1 cellular context compared by ENCODE assay signal in the genomic region with DNA sequence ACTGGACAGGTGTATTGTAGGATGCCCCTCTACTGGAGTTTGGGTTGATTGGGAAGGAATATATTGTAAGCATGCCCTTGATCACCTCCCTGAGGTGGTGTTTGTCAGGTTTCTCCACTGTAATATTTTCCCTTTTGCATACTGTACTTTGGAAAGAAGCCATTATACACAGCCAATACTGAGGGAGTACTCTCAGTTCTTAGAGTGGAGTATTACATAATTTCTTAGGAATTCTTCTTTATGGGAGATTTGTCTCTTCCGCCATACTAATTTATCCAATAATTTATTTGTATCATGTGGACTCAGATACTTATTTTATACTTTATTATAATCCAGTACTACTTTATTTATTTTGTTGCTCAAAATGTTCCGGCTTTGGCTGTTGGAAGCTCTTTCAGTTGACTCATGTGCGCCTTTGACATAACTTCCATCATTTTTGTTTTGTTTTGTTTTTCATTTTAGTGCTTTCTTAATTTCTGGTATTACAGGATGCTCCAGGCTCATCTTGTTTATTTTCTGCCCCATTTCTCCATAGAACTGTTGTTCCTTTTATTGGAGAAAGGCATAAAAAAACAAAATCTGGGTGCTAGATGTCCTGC.
TF ChIP-seq lines count a peak whose summit lies in the region.

No MANE protein-coding gene starts in this region.

TF ChIP-seq in endothelial cell of umbilical vein, 7 proteins besides CTCF, POLR2A, EP300 and RAD21:
- TF ChIP-seq JUN (IDR thresholded peaks at IDR 0.05; ENCODE audit: borderline replicate concordance, insufficient read depth, insufficient read length, low read depth) = no peak
- no peak for TF ChIP-seq POLR2AphosphoS5 (IDR thresholded peaks at IDR 0.05; ENCODE audit: insufficient read depth, low read depth, low read length)
- TF ChIP-seq FOS (IDR thresholded peaks at IDR 0.05; ENCODE audit: borderline replicate concordance, insufficient read depth, low read length) = no peak
- no peak for TF ChIP-seq MYC (IDR thresholded peaks at IDR 0.05; ENCODE audit: low read depth, low read length)
- TF ChIP-seq, protein P1, sequence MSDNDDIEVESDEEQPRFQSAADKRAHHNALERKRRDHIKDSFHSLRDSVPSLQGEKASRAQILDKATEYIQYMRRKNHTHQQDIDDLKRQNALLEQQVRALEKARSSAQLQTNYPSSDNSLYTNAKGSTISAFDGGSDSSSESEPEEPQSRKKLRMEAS (IDR thresholded peaks at IDR 0.05; ENCODE audit: insufficient read depth, insufficient read length) = no peak
TF ChIP-seq in endothelial cell of umbilical vein: peak in this region for 0.
